Comparison of ENCODE assay signal across 16 cellular contexts in the genomic region with DNA sequence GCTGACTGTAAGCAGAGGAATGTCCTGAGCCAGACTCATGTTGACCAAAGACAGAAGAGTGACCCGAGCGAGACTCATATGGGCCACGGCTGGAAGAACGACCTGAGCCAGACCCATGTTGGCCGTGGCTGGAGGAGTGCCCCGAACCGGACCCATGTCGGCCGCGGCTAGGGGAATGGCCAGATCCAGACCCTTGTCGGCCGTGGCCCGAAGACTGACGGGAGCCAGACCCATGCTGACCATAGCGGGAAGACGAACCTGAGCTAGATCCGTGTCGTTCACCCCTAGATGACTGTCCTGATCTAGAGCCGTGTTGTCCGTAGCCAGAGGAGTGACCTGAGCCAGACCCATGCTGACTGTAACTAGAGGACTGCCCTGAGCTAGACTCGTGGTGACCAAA. TPM values are rescaled to one million over a fixed set of nuclear protein-coding genes. Genes with fewer than 3 reads are reported as not detected.
"Had no signal": no experiment of that assay in that cellular context is flagged by ENCODE, and none has a peak within 500 bp of the region (broad histone marks: within the 10 kb centered on the region; RNA-seq: fewer than 3 reads in every experiment).

No MANE protein-coding gene starts in this region.

RNA-seq across cellular contexts. Expression of gene HRNR, which starts 9.1 kb away (rescaled TPM):
- total RNA-seq: myocyte; natural killer cell treated with Interleukin-12 subunit alpha and Interleukin-12 subunit beta and Interleukin-15 and Interleukin-18, amount 100 ng/mL, for 72 hours; neural crest cell; omental fat pad; ovary; pulmonary artery endothelial cell; right atrium auricular region; right lobe of liver; smooth muscle cell; subcutaneous adipose tissue; transverse colon; ureter; vagina had no signal
- polyA plus RNA-seq: ovary, smooth muscle cell, stomach had no signal

RNA-seq across cellular contexts. Expression of gene RPTN, which starts 55.9 kb away (rescaled TPM):
- total RNA-seq: naive thymus-derived CD8-positive, alpha-beta T cell; natural killer cell treated with Interleukin-12 subunit alpha and Interleukin-12 subunit beta and Interleukin-15 and Interleukin-18, amount 100 ng/mL, for 72 hours; neural crest cell; omental fat pad; ovary; prostate gland; pulmonary artery endothelial cell; right atrium auricular region; right lobe of liver; smooth muscle cell; stomach; transverse colon; ureter had no signal
- polyA plus RNA-seq: naive thymus-derived CD8-positive, alpha-beta T cell; ovary; smooth muscle cell had no signal
